16 cellular contexts compared by ENCODE assay signal in the genomic region with DNA sequence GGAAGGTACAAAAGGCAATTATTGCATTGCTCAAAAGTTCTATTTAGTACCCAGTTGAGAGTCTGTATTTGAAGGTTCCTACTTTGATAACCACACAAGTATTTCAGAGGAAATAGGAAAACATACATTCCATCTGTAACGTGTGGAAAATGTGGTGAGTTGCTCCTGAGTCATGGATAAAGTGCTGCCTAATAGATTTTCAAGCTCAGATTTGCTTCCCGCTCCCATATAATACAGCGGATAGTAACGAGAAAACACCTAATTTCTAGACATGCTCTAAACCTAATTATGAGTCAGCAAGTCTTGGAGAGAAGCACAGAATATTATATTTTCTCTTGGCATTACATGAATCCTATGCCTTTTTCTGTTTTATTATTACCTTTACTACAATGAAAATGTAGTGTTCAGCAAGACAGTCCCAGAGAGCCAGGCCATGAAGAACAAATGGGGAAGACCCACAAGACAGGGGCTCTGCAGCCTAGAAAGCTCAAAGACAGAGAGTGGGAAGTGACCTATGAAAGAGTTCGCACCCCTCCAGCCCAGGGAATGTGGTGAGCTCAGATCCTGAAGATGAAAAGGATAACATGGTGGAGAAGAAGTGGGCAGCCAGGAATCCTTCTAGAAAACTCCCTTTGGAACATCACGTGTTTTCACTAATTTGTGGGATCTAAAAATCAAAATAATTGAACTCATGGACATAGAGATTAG.
DNase-seq lines count a peak whose midpoint lies in the region; ATAC-seq and TF ChIP-seq lines count a peak whose summit lies in the region.
"Had no signal": no experiment of that assay in that cellular context is flagged by ENCODE, and none has a peak within 500 bp of the region (broad histone marks: within the 10 kb centered on the region; RNA-seq: fewer than 3 reads in every experiment).

No MANE protein-coding gene starts in this region.

- H3K4me3 ChIP-seq in fibroblast of the aortic adventitia (ENCODE audit: low read depth, low read length) (no peak overlapping the region), skeletal muscle cell (ENCODE audit: low read depth, low read length) (no peak overlapping the region)

- H3K27ac ChIP-seq in adipose tissue (ENCODE audit: low read depth, low read length): peak overlapping the region; percentile 15

- DNase-seq in H4 (ENCODE audit: low spot score): peak; percentile 9
- DNase-seq in fibroblast of the aortic adventitia (ENCODE audit: low read depth): peak; percentile 75
- DNase-seq in skeletal muscle cell (ENCODE audit: low read depth): peak; percentile 85
- DNase-seq in GM19240 (ENCODE audit: insufficient read length, low spot score): no peak
- no peak for DNase-seq in sciatic nerve (ENCODE audit: low spot score)
- no peak for DNase-seq in GM13977 (ENCODE audit: low spot score)
- no peak for DNase-seq in activated CD8-positive, alpha-beta memory T cell treated with anti-CD3 and anti-CD28 coated beads, Interleukin-2, amount 10 ng/mL, durations not matched to agents 7 days and 5 days
- DNase-seq: activated CD8-positive, alpha-beta T cell treated with anti-CD3 and anti-CD28 coated beads for 36 hours; activated naive CD4-positive, alpha-beta T cell treated with Interleukin-2 at 50 U/mL for 16 hours; islet precursor cell; NCI-H2171; OCI-M1; stimulated activated CD4-positive, alpha-beta T cell treated with anti-CD3 and anti-CD28 coated beads, Interleukin-1b, Interleukin-23, amount 100 ng/mL, for 48 hours; stimulated activated naive B cell treated with anti-CD40 and anti-IgM and Interleukin-4, amounts not matched to agents 10 μg/mL and 1 μg/mL and 100 μg/mL, for 72 hours; T1000 had no signal

- no peaks in the 10 kb centered on the region for H3K36me3 Mint-ChIP-seq in activated CD8-positive, alpha-beta memory T cell treated with anti-CD3 and anti-CD28 coated beads, Interleukin-2, amount 10 ng/mL, durations not matched to agents 7 days and 5 days
- H3K36me3 Mint-ChIP-seq: stimulated activated naive B cell treated with anti-CD40 and anti-IgM and Interleukin-4, amounts not matched to agents 10 μg/mL and 1 μg/mL and 100 μg/mL, for 72 hours had no signal

- intact Hi-C loops in sciatic nerve (cut with DNase I): no loop called here

- no peak overlapping the region for H3K4me3 Mint-ChIP-seq in activated CD8-positive, alpha-beta memory T cell treated with anti-CD3 and anti-CD28 coated beads, Interleukin-2, amount 10 ng/mL, durations not matched to agents 7 days and 5 days
- H3K4me3 Mint-ChIP-seq: activated CD8-positive, alpha-beta T cell treated with anti-CD3 and anti-CD28 coated beads for 36 hours; stimulated activated naive B cell treated with anti-CD40 and anti-IgM and Interleukin-4, amounts not matched to agents 10 μg/mL and 1 μg/mL and 100 μg/mL, for 72 hours had no signal

- 89 to 97% (median 91%) methylated on average over 6 of the region's 6 CpGs for WGBS in adipose tissue, 3 donors

- TF ChIP-seq CTCF in fibroblast of the aortic adventitia (IDR thresholded peaks at IDR 0.05; ENCODE audit: insufficient read depth, low read length) (no peak), GM13977 (IDR thresholded peaks at IDR 0.05; ENCODE audit: extremely low read depth, insufficient read depth, missing control alignments) (no peak)

- H3K27ac Mint-ChIP-seq in activated CD8-positive, alpha-beta memory T cell treated with anti-CD3 and anti-CD28 coated beads, Interleukin-2, amount 10 ng/mL, durations not matched to agents 7 days and 5 days: no peak overlapping the region
- H3K27ac Mint-ChIP-seq: activated CD8-positive, alpha-beta T cell treated with anti-CD3 and anti-CD28 coated beads for 36 hours; stimulated activated naive B cell treated with anti-CD40 and anti-IgM and Interleukin-4, amounts not matched to agents 10 μg/mL and 1 μg/mL and 100 μg/mL, for 72 hours had no signal

- no peaks in the 10 kb centered on the region for H3K4me1 Mint-ChIP-seq in activated CD8-positive, alpha-beta memory T cell treated with anti-CD3 and anti-CD28 coated beads, Interleukin-2, amount 10 ng/mL, durations not matched to agents 7 days and 5 days
- H3K4me1 Mint-ChIP-seq: stimulated activated naive B cell treated with anti-CD40 and anti-IgM and Interleukin-4, amounts not matched to agents 10 μg/mL and 1 μg/mL and 100 μg/mL, for 72 hours had no signal

- ATAC-seq in sciatic nerve: no peak
- no peak for ATAC-seq in activated CD8-positive, alpha-beta memory T cell treated with anti-CD3 and anti-CD28 coated beads, Interleukin-2, amount 10 ng/mL, durations not matched to agents 7 days and 5 days
- ATAC-seq: activated CD8-positive, alpha-beta T cell treated with anti-CD3 and anti-CD28 coated beads for 36 hours; stimulated activated naive B cell treated with anti-CD40 and anti-IgM and Interleukin-4, amounts not matched to agents 10 μg/mL and 1 μg/mL and 100 μg/mL, for 72 hours had no signal

- no peaks in the 10 kb centered on the region for H3K9me3 Mint-ChIP-seq in activated CD8-positive, alpha-beta memory T cell treated with anti-CD3 and anti-CD28 coated beads, Interleukin-2, amount 10 ng/mL, durations not matched to agents 7 days and 5 days (ENCODE audit: low read depth)
- H3K9me3 Mint-ChIP-seq: activated CD8-positive, alpha-beta T cell treated with anti-CD3 and anti-CD28 coated beads for 36 hours; stimulated activated naive B cell treated with anti-CD40 and anti-IgM and Interleukin-4, amounts not matched to agents 10 μg/mL and 1 μg/mL and 100 μg/mL, for 72 hours had no signal

- peaks cover 14% of the 10 kb centered on the region for H3K27me3 Mint-ChIP-seq in activated CD8-positive, alpha-beta memory T cell treated with anti-CD3 and anti-CD28 coated beads, Interleukin-2, amount 10 ng/mL, durations not matched to agents 7 days and 5 days
- H3K27me3 Mint-ChIP-seq: stimulated activated naive B cell treated with anti-CD40 and anti-IgM and Interleukin-4, amounts not matched to agents 10 μg/mL and 1 μg/mL and 100 μg/mL, for 72 hours had no signal

- in situ Hi-C loops in GM13977 (cut with MboI; ENCODE audit: low pct_unique_long_range_greater_than_20kb, low sequenced_read_pairs, unreplicated experiment): no loop called here

- CTCF ChIA-PET in activated CD8-positive, alpha-beta memory T cell treated with anti-CD3 and anti-CD28 coated beads, Interleukin-2, amount 10 ng/mL, durations not matched to agents 7 days and 5 days (lab: Charles Lee): no interaction called here

Comparison
In these comparisons a context has a peak if more than half of its experiments do, and no peak if none do; other contexts are left out.
1. DNase-seq: peak in H4 (single experiment), fibroblast of the aortic adventitia (single experiment) and skeletal muscle cell (single experiment); none in GM19240 (single experiment), sciatic nerve (single experiment), GM13977 (single experiment) and activated CD8-positive, alpha-beta memory T cell treated with anti-CD3 and anti-CD28 coated beads, Interleukin-2, amount 10 ng/mL, durations not matched to agents 7 days and 5 days (single experiment).